Comparison of ENCODE assay signal across 8 cellular contexts in genomic region chr3:120450914-120451669, GRCh38. TPM values are rescaled to one million over a fixed set of nuclear protein-coding genes. Genes with fewer than 3 reads are reported as not detected.
A peak's percentile ranks its signal among the peaks of the same experiment; 100 is the strongest.
DNase-seq lines count a peak whose midpoint lies in the region; ATAC-seq and TF ChIP-seq lines count a peak whose summit lies in the region.

A gene with protein sequence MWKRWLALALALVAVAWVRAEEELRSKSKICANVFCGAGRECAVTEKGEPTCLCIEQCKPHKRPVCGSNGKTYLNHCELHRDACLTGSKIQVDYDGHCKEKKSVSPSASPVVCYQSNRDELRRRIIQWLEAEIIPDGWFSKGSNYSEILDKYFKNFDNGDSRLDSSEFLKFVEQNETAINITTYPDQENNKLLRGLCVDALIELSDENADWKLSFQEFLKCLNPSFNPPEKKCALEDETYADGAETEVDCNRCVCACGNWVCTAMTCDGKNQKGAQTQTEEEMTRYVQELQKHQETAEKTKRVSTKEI (minus strand): TSS chr3:120450992. CDS start chr3:120450746, 246 bp downstream.

- H3K9me3 Mint-ChIP-seq in activated CD4-positive, alpha-beta T cell treated with anti-CD3 and anti-CD28 coated beads, Interleukin-2, amount 10 ng/mL, durations not matched to agents 7 days and 5 days = peaks cover 2% of the 10 kb centered on the region
- peaks cover 4% of the 10 kb centered on the region for H3K9me3 Mint-ChIP-seq in activated CD8-positive, alpha-beta T cell treated with anti-CD3 and anti-CD28 coated beads, Interleukin-2, amount 10 ng/mL, durations not matched to agents 7 days and 5 days (ENCODE audit: insufficient read depth)
- H3K9me3 Mint-ChIP-seq in neural crest cell = peaks cover 3% of the 10 kb centered on the region

- CTCF ChIA-PET in activated CD4-positive, alpha-beta T cell treated with anti-CD3 and anti-CD28 coated beads, Interleukin-2, amount 10 ng/mL, durations not matched to agents 7 days and 5 days (lab: Charles Lee) = no interaction called here
- CTCF ChIA-PET in activated CD8-positive, alpha-beta T cell treated with anti-CD3 and anti-CD28 coated beads, Interleukin-2, amount 10 ng/mL, durations not matched to agents 7 days and 5 days (lab: Charles Lee) = interaction anchor here (0.9 kb wide), 1 partner anchor 33 kb away, joined by 4 read pairs; no protein-coding TSS in a partner anchor

- peaks cover 59% of the 10 kb centered on the region for H3K27me3 Mint-ChIP-seq in activated CD4-positive, alpha-beta T cell treated with anti-CD3 and anti-CD28 coated beads, Interleukin-2, amount 10 ng/mL, durations not matched to agents 7 days and 5 days
- peaks cover 59% of the 10 kb centered on the region for H3K27me3 Mint-ChIP-seq in activated CD8-positive, alpha-beta T cell treated with anti-CD3 and anti-CD28 coated beads, Interleukin-2, amount 10 ng/mL, durations not matched to agents 7 days and 5 days (ENCODE audit: low read depth)
- H3K27me3 Mint-ChIP-seq in neural crest cell (ENCODE audit: low read depth) = no peaks in the 10 kb centered on the region

- no peak for TF ChIP-seq CTCF in neural crest cell (conservative IDR thresholded peaks at IDR 0.05)

- DNase-seq in activated CD4-positive, alpha-beta T cell treated with anti-CD3 and anti-CD28 coated beads, Interleukin-2, amount 10 ng/mL, durations not matched to agents 7 days and 5 days = no peak
- no peak for DNase-seq in activated CD4-positive, alpha-beta T cell treated with anti-CD3 and anti-CD28 coated beads for 48 hours
- DNase-seq in activated CD8-positive, alpha-beta T cell treated with anti-CD3 and anti-CD28 coated beads, Interleukin-2, amount 10 ng/mL, durations not matched to agents 7 days and 5 days = no peak
- peak; percentile 11 for DNase-seq in germinal center (ENCODE audit: low spot score)
- DNase-seq in neural crest cell (ENCODE audit: low read depth, low spot score) = peak; percentile 58
- DNase-seq in RKO (ENCODE audit: low spot score) = no peak
- no peak for DNase-seq in T-helper 9 cell

- peaks cover 10% of the 10 kb centered on the region for H3K4me1 Mint-ChIP-seq in activated CD4-positive, alpha-beta T cell treated with anti-CD3 and anti-CD28 coated beads, Interleukin-2, amount 10 ng/mL, durations not matched to agents 7 days and 5 days
- peaks cover 4% of the 10 kb centered on the region for H3K4me1 Mint-ChIP-seq in activated CD8-positive, alpha-beta T cell treated with anti-CD3 and anti-CD28 coated beads, Interleukin-2, amount 10 ng/mL, durations not matched to agents 7 days and 5 days (ENCODE audit: low read depth)
- H3K4me1 Mint-ChIP-seq in neural crest cell = peaks cover 39% of the 10 kb centered on the region

- ATAC-seq in activated CD8-positive, alpha-beta T cell treated with anti-CD3 and anti-CD28 coated beads, Interleukin-2, amount 10 ng/mL, durations not matched to agents 7 days and 5 days = no peak
- ATAC-seq in GM21737 (IDR thresholded peaks at IDR 0.05; ENCODE audit: unreplicated experiment) = no peak

- H3K36me3 Mint-ChIP-seq in activated CD4-positive, alpha-beta T cell treated with anti-CD3 and anti-CD28 coated beads, Interleukin-2, amount 10 ng/mL, durations not matched to agents 7 days and 5 days (ENCODE audit: low read depth) = peaks cover 1% of the 10 kb centered on the region
- no peaks in the 10 kb centered on the region for H3K36me3 Mint-ChIP-seq in activated CD8-positive, alpha-beta T cell treated with anti-CD3 and anti-CD28 coated beads, Interleukin-2, amount 10 ng/mL, durations not matched to agents 7 days and 5 days (ENCODE audit: low read depth)
- peaks cover 2% of the 10 kb centered on the region for H3K36me3 Mint-ChIP-seq in neural crest cell (ENCODE audit: low read depth)

- H3K27ac Mint-ChIP-seq in activated CD4-positive, alpha-beta T cell treated with anti-CD3 and anti-CD28 coated beads, Interleukin-2, amount 10 ng/mL, durations not matched to agents 7 days and 5 days = no peak within 1 kb of the TSS
- no peak within 1 kb of the TSS for H3K27ac Mint-ChIP-seq in activated CD8-positive, alpha-beta T cell treated with anti-CD3 and anti-CD28 coated beads, Interleukin-2, amount 10 ng/mL, durations not matched to agents 7 days and 5 days
- H3K27ac Mint-ChIP-seq in neural crest cell (ENCODE audit: unreplicated experiment) = peak within 1 kb of the TSS; percentile 91

- POLR2A ChIA-PET in activated CD4-positive, alpha-beta T cell treated with anti-CD3 and anti-CD28 coated beads, Interleukin-2, amount 10 ng/mL, durations not matched to agents 7 days and 5 days (lab: Charles Lee) = no interaction called here
- POLR2A ChIA-PET in activated CD8-positive, alpha-beta T cell treated with anti-CD3 and anti-CD28 coated beads, Interleukin-2, amount 10 ng/mL, durations not matched to agents 7 days and 5 days (lab: Charles Lee) = no interaction called here

- peak within 1 kb of the TSS; percentile 72 for H3K4me3 Mint-ChIP-seq in activated CD4-positive, alpha-beta T cell treated with anti-CD3 and anti-CD28 coated beads, Interleukin-2, amount 10 ng/mL, durations not matched to agents 7 days and 5 days
- peak within 1 kb of the TSS; percentile 75 for H3K4me3 Mint-ChIP-seq in activated CD8-positive, alpha-beta T cell treated with anti-CD3 and anti-CD28 coated beads, Interleukin-2, amount 10 ng/mL, durations not matched to agents 7 days and 5 days
- peak within 1 kb of the TSS; percentile 95 for H3K4me3 Mint-ChIP-seq in neural crest cell

RNA-seq across cellular contexts. Expression of the gene that starts here (rescaled TPM):
- under 1 TPM; 0.35 to 0.37 TPM for total RNA-seq in activated CD4-positive, alpha-beta T cell treated with anti-CD3 and anti-CD28 coated beads, Interleukin-2, amount 10 ng/mL, durations not matched to agents 7 days and 5 days
- total RNA-seq in activated CD8-positive, alpha-beta T cell treated with anti-CD3 and anti-CD28 coated beads, Interleukin-2, amount 10 ng/mL, durations not matched to agents 7 days and 5 days = under 1 TPM; 0.37 to 0.50 TPM
- total RNA-seq in neural crest cell = 180 and 199 TPM in 2 replicates

Comparison
In these comparisons a context has a peak if more than half of its experiments do, and no peak if none do; other contexts are left out.
1. RNA of the gene that starts here (total RNA-seq): 180 to 199 TPM in neural crest cell; 0.37 to 0.50 TPM in activated CD8-positive, alpha-beta T cell treated with anti-CD3 and anti-CD28 coated beads, Interleukin-2, amount 10 ng/mL, durations not matched to agents 7 days and 5 days and 0.35 to 0.37 TPM in activated CD4-positive, alpha-beta T cell treated with anti-CD3 and anti-CD28 coated beads, Interleukin-2, amount 10 ng/mL, durations not matched to agents 7 days and 5 days; every median in the first group is over 100 times any median in the second.
2. DNase-seq: peak in germinal center (single experiment) and neural crest cell (single experiment); none in activated CD4-positive, alpha-beta T cell treated with anti-CD3 and anti-CD28 coated beads, Interleukin-2, amount 10 ng/mL, durations not matched to agents 7 days and 5 days (single experiment), activated CD4-positive, alpha-beta T cell treated with anti-CD3 and anti-CD28 coated beads for 48 hours (single experiment), activated CD8-positive, alpha-beta T cell treated with anti-CD3 and anti-CD28 coated beads, Interleukin-2, amount 10 ng/mL, durations not matched to agents 7 days and 5 days (single experiment), RKO (single experiment) and T-helper 9 cell (single experiment).
3. Peak in every context shown above with its lines, with median percentiles within 50 percentile points of each other: H3K4me3 Mint-ChIP-seq.